In the genomic region with DNA sequence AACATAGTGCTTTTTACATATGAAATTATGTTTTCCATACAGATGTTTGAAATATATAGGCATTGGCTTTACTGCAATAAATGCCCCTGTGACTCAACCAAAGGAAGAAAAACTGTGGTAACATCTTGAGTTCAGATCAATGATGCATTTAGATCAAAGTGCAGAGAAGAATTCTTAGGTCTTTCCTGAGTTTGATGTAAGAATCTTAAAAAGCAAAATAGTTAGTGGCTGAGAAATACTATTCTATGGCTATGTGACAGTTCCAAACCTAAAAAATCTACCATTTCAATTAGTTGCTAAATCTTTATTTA, we compare ENCODE assay signal across 19 cellular contexts.
DNase-seq lines count a peak whose midpoint lies in the region; ATAC-seq and TF ChIP-seq lines count a peak whose summit lies in the region.
"Had no signal": no experiment of that assay in that cellular context is flagged by ENCODE, and none has a peak within 500 bp of the region (broad histone marks: within the 10 kb centered on the region; RNA-seq: fewer than 3 reads in every experiment).

No MANE protein-coding gene starts in this region.

- H2BK120ac ChIP-seq in mesenchymal stem cell (ENCODE audit: low read depth, low read length): no peak overlapping the region

- H4K91ac ChIP-seq in mesenchymal stem cell (ENCODE audit: low read length): no peak overlapping the region

- in situ Hi-C loops in mammary epithelial cell (cut with MboI; ENCODE audit: low sequenced_read_pairs in 2 of 2): no loop called here

- H2BK12ac ChIP-seq in mesenchymal stem cell (ENCODE audit: low read length in 2 of 2): no peak overlapping the region

- no peak overlapping the region for H2BK15ac ChIP-seq in mesenchymal stem cell (ENCODE audit: low read depth, poor library complexity, severe bottlenecking)

- ATAC-seq in GM18511 (IDR thresholded peaks at IDR 0.05; ENCODE audit: unreplicated experiment) (peak; percentile 39), HG02759 (IDR thresholded peaks at IDR 0.05; ENCODE audit: unreplicated experiment) (peak; percentile 46), HG03571 (IDR thresholded peaks at IDR 0.05; ENCODE audit: unreplicated experiment) (peak; percentile 10), HG03175 (IDR thresholded peaks at IDR 0.05; ENCODE audit: unreplicated experiment) (no peak)

- CTCF ChIA-PET in mammary epithelial cell (lab: Charles Lee; ENCODE audit: low non-redundant PET): no interaction called here

- no peaks in the 10 kb centered on the region for H3K36me3 ChIP-seq in mesenchymal stem cell (ENCODE audit: control insufficient read depth in 1 of 2, insufficient read depth in 2 of 2, low read depth in 1 of 2, low read length in 2 of 2)
- H3K36me3 ChIP-seq in mammary epithelial cell (ENCODE audit: insufficient read depth, low read length): no peaks in the 10 kb centered on the region
- no peaks in the 10 kb centered on the region for H3K36me3 ChIP-seq in MG63
- H3K36me3 ChIP-seq: SJCRH30 had no signal

- H2AFZ ChIP-seq in mesenchymal stem cell (ENCODE audit: low read depth, low read length) (no peak overlapping the region), mammary epithelial cell (ENCODE audit: low read depth, low read length) (no peak overlapping the region)
- H2AFZ ChIP-seq: PC-9 had no signal

- no peak for DNase-seq in mesenchymal stem cell
- DNase-seq in mammary epithelial cell: no peak
- no peak for DNase-seq in NCI-H69 (lab: John Stamatoyannopoulos, UW)
- no peak for DNase-seq in MG63
- DNase-seq: Calu3; CD4-positive, CD25-positive, alpha-beta regulatory T cell; HFFc6; MV-4-11; NCI-H1417; NCI-H1930; NCI-H2171 treated with DMSO at 0.1 percent for 48 hours; NCI-H446 treated with DMSO at 0.1 percent for 48 hours; NCI-H774; PC-9; SJCRH30 had no signal

- H3K4me3 ChIP-seq in mesenchymal stem cell (ENCODE audit: insufficient read depth in 1 of 2, low read depth in 1 of 2, low read length in 2 of 2): no peak overlapping the region
- H3K4me3 ChIP-seq in mammary epithelial cell (replicated peaks in 1 of 3; ENCODE audit: insufficient read depth in 1 of 3, low read depth in 2 of 3, low read length in 3 of 3): no peak overlapping the region
- no peak overlapping the region for H3K4me3 ChIP-seq in MG63
- H3K4me3 ChIP-seq: PC-9, SJCRH30 had no signal

- no peak for TF ChIP-seq CTCF in mammary epithelial cell (conservative IDR thresholded peaks at IDR 0.05 in 1 of 2, IDR thresholded peaks at IDR 0.05 in 1 of 2; ENCODE audit: extremely low read depth in 1 of 2, insufficient read depth in 1 of 2, low read depth in 1 of 2, low read length in 2 of 2)

- H3K79me2 ChIP-seq in mammary epithelial cell (ENCODE audit: insufficient read depth, low read length): no peaks in the 10 kb centered on the region

- peak overlapping the region; percentile 51 for H3K27ac ChIP-seq in mesenchymal stem cell (ENCODE audit: low read length, poor library complexity, severe bottlenecking)
- H3K27ac ChIP-seq in mammary epithelial cell (ENCODE audit: insufficient read depth, low read depth, low read length): no peak overlapping the region
- H3K27ac ChIP-seq: PC-9, SJCRH30 had no signal

- intact Hi-C loops in mammary epithelial cell (cut with micrococcal nuclease): no loop called here

- dilution Hi-C loops in mammary epithelial cell (cut with HindIII; ENCODE audit: low sequenced_read_pairs): no loop called here

- H3K79me1 ChIP-seq in mesenchymal stem cell (replicated peaks; ENCODE audit: low read length, poor library complexity, severe bottlenecking): peaks cover 3% of the 10 kb centered on the region

- no peak overlapping the region for H2AK5ac ChIP-seq in mesenchymal stem cell (ENCODE audit: low read length, severe bottlenecking)

- H4K20me1 ChIP-seq in mammary epithelial cell (ENCODE audit: insufficient read depth, low read length): no peaks in the 10 kb centered on the region

- H2BK5ac ChIP-seq in mesenchymal stem cell (ENCODE audit: low read depth, low read length, poor library complexity, severe bottlenecking): no peak overlapping the region

- H3K27me3 ChIP-seq in mesenchymal stem cell (ENCODE audit: control insufficient read depth in 1 of 2, insufficient read depth in 1 of 2, low read length in 2 of 2): no peaks in the 10 kb centered on the region
- H3K27me3 ChIP-seq in mammary epithelial cell (ENCODE audit: insufficient read depth, low read length): peaks cover 5% of the 10 kb centered on the region
- H3K27me3 ChIP-seq in MG63: no peaks in the 10 kb centered on the region
- H3K27me3 ChIP-seq: SJCRH30 had no signal

- no peaks in the 10 kb centered on the region for H3K4me1 ChIP-seq in mesenchymal stem cell (ENCODE audit: control insufficient read depth, insufficient read depth, low read depth, low read length)
- H3K4me1 ChIP-seq in mammary epithelial cell (ENCODE audit: insufficient read depth, low read length): no peaks in the 10 kb centered on the region
- H3K4me1 ChIP-seq: SJCRH30 had no signal

- H3K9me3 ChIP-seq in mesenchymal stem cell (ENCODE audit: control insufficient read depth, low read length): no peaks in the 10 kb centered on the region
- no peaks in the 10 kb centered on the region for H3K9me3 ChIP-seq in mammary epithelial cell (replicated peaks; ENCODE audit: insufficient read depth, low read length)
- H3K9me3 ChIP-seq in MG63: no peaks in the 10 kb centered on the region
- H3K9me3 ChIP-seq: SJCRH30 had no signal

- H3K4me2 ChIP-seq in mesenchymal stem cell (ENCODE audit: low read length, poor library complexity, severe bottlenecking) (no peak overlapping the region), mammary epithelial cell (ENCODE audit: insufficient read depth, low read depth, low read length) (no peak overlapping the region)
- H3K4me2 ChIP-seq: PC-9 had no signal

- H3K14ac ChIP-seq in mesenchymal stem cell (ENCODE audit: low read length in 2 of 2): no peak overlapping the region

- no peak overlapping the region for H3K18ac ChIP-seq in mesenchymal stem cell (ENCODE audit: low read depth in 1 of 2, low read length in 2 of 2)

- H3K23ac ChIP-seq in mesenchymal stem cell (ENCODE audit: low read length in 2 of 2): no peak overlapping the region

- no peak overlapping the region for H3K4ac ChIP-seq in mesenchymal stem cell (ENCODE audit: low read depth in 1 of 2, low read length in 2 of 2)

- H4K8ac ChIP-seq in mesenchymal stem cell (ENCODE audit: low read length): no peak overlapping the region

- H3K9ac ChIP-seq in mesenchymal stem cell (ENCODE audit: low read length) (no peak overlapping the region), mammary epithelial cell (ENCODE audit: insufficient read depth, low read length) (no peak overlapping the region)

- BruUV-seq in mammary epithelial cell (replicated peaks; lab: Mats Ljungman, UMichigan): no TSS peak
